8 cellular contexts compared by ENCODE assay signal in the genomic region with DNA sequence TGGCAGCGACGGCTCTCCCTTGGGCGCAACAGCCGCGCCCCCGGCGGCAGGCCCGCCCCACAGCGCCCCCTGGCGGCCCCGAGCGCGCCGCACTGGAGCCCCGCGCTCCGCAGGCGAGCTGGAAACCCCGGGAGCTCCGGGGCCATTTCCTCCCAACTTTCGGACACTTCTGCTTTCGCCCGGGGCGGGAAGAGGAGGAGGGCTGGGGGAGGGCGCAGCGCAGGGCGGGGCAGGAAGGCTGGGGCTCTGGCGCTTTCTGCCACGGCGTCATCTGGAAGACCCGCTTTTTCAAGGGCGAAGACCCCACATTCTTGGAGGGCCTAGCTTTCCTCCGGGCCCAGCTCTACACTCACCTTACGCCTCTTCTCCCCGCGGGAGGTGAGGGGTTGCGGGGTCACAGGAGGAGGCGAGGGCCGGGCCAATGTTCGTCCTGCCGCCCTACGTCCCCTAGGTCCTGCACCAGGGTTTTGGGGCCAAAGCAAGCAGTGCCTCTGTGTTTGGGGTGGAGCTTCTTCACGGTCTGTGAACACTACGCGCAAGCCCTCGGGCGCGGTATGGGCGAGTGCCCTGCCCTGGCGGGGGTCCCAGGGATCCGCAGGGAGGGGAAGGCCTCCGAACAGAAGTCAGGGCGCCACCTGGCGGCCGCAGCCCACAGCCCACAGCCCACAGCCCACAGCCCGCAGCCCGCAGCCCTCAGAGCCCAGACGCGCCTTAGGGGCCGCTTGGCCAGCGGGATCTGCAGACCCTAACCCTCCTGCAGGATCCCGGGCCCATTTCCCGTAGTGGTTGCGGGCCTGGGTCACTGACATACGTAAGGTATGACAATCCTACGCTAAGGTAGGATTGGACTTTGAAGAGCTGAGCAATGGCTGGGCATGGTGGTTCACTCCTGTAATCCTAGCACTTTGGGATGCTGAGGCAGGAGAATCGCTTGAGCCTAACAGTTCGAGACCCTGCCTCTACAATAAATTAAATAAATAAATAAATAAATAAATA. TPM values are rescaled to one million over a fixed set of nuclear protein-coding genes. Genes with fewer than 3 reads are reported as not detected.
DNase-seq lines count a peak whose midpoint lies in the region; ATAC-seq and TF ChIP-seq lines count a peak whose summit lies in the region.

No MANE protein-coding gene starts in this region.

- POLR2A ChIA-PET in CD4-positive, alpha-beta T cell (lab: Charles Lee): interaction anchor here (0.6 to 2.5 kb wide), 12 partner anchors 8 to 728 kb away, joined by 3 to 49 read pairs (median 5); partner anchors contain the start of genes ARMC8, CEP70, COPB2 and FAIM
- POLR2A ChIA-PET in activated CD8-positive, alpha-beta T cell treated with anti-CD3 and anti-CD28 coated beads, Interleukin-2, amount 10 ng/mL, durations not matched to agents 7 days and 5 days (lab: Charles Lee): interaction anchor here (0.6 to 1.7 kb wide), 4 partner anchors 216 to 854 kb away, joined by 3 to 10 read pairs (median 4); partner anchors contain the start of gene CEP70

- H3K4me3 Mint-ChIP-seq in CD4-positive, alpha-beta T cell: peak overlapping the region; percentile 87
- peak overlapping the region; percentile 71 for H3K4me3 Mint-ChIP-seq in activated CD8-positive, alpha-beta T cell treated with anti-CD3 and anti-CD28 coated beads, Interleukin-2, amount 10 ng/mL, durations not matched to agents 7 days and 5 days

- H3K9me3 Mint-ChIP-seq in CD4-positive, alpha-beta T cell: no peaks in the 10 kb centered on the region
- no peaks in the 10 kb centered on the region for H3K9me3 Mint-ChIP-seq in activated CD8-positive, alpha-beta T cell treated with anti-CD3 and anti-CD28 coated beads, Interleukin-2, amount 10 ng/mL, durations not matched to agents 7 days and 5 days (ENCODE audit: insufficient read depth)

- no peaks in the 10 kb centered on the region for H3K4me1 Mint-ChIP-seq in CD4-positive, alpha-beta T cell (ENCODE audit: low read depth)
- H3K4me1 Mint-ChIP-seq in activated CD8-positive, alpha-beta T cell treated with anti-CD3 and anti-CD28 coated beads, Interleukin-2, amount 10 ng/mL, durations not matched to agents 7 days and 5 days (ENCODE audit: low read depth): peaks cover 5% of the 10 kb centered on the region

- peak overlapping the region; percentile 67 for H3K4me3 ChIP-seq in ectodermal cell (ENCODE audit: insufficient read depth, low read depth, low read length)

- H3K9me3 ChIP-seq in CD4-positive, alpha-beta T cell (ENCODE audit: control insufficient read depth, low read length): no peaks in the 10 kb centered on the region
- no peaks in the 10 kb centered on the region for H3K9me3 ChIP-seq in ectodermal cell (ENCODE audit: control insufficient read depth, low read length)

- H3K36me3 ChIP-seq in ectodermal cell (ENCODE audit: control insufficient read depth, insufficient read depth, low read length): no peaks in the 10 kb centered on the region

- peaks cover 5% of the 10 kb centered on the region for H3K27me3 Mint-ChIP-seq in CD4-positive, alpha-beta T cell
- peaks cover 27% of the 10 kb centered on the region for H3K27me3 Mint-ChIP-seq in activated CD8-positive, alpha-beta T cell treated with anti-CD3 and anti-CD28 coated beads, Interleukin-2, amount 10 ng/mL, durations not matched to agents 7 days and 5 days (ENCODE audit: low read depth)

- no peak overlapping the region for H3K27ac ChIP-seq in CD4-positive, alpha-beta T cell (ENCODE audit: low read depth, low read length)
- peak overlapping the region; percentile 56 for H3K27ac ChIP-seq in ectodermal cell (ENCODE audit: insufficient read depth, low read depth, low read length, poor library complexity, severe bottlenecking)

- peak; percentile 87 for ATAC-seq in CD4-positive, alpha-beta T cell (ENCODE audit: poor library complexity)
- ATAC-seq in GM19452 (IDR thresholded peaks at IDR 0.05; ENCODE audit: unreplicated experiment): peak; percentile 75
- peak; percentile 38 for ATAC-seq in HG03575 (IDR thresholded peaks at IDR 0.05; ENCODE audit: extremely low read depth, insufficient number of reproducible peaks, low FRiP score, unreplicated experiment)
- peak; percentile 87 for ATAC-seq in activated CD8-positive, alpha-beta T cell treated with anti-CD3 and anti-CD28 coated beads, Interleukin-2, amount 10 ng/mL, durations not matched to agents 7 days and 5 days

- peak; percentile 68 to 84 (median 74) for DNase-seq in CD4-positive, alpha-beta T cell
- peak; percentile 94 for DNase-seq in NCI-H82 (lab: John Stamatoyannopoulos, UW)
- peak; percentile 81 for DNase-seq in activated CD8-positive, alpha-beta T cell treated with anti-CD3 and anti-CD28 coated beads, Interleukin-2, amount 10 ng/mL, durations not matched to agents 7 days and 5 days
- DNase-seq in lung microvascular endothelial cell (ENCODE audit: low read depth in 2 of 2): peak; percentile 89 to 96
- DNase-seq in stimulated activated CD4-positive, alpha-beta T cell treated with anti-CD3 and anti-CD28 coated beads, TNF-alpha, amount 100 ng/mL, for 4 hours (ENCODE audit: low read depth in 3 of 3): peak; percentile 58 to 74 (median 61)

- no peaks in the 10 kb centered on the region for H3K4me1 ChIP-seq in ectodermal cell (ENCODE audit: control insufficient read depth, insufficient read depth, low read length)

- no peaks in the 10 kb centered on the region for H3K36me3 Mint-ChIP-seq in CD4-positive, alpha-beta T cell (ENCODE audit: low read depth)
- no peaks in the 10 kb centered on the region for H3K36me3 Mint-ChIP-seq in activated CD8-positive, alpha-beta T cell treated with anti-CD3 and anti-CD28 coated beads, Interleukin-2, amount 10 ng/mL, durations not matched to agents 7 days and 5 days (ENCODE audit: low read depth)

- WGBS in ectodermal cell, 2 experiments: 3% methylated on average over 67 of the region's 68 CpGs

- no peaks in the 10 kb centered on the region for H3K27me3 ChIP-seq in CD4-positive, alpha-beta T cell (ENCODE audit: control insufficient read depth, insufficient read depth, low read length)
- peaks cover 9% of the 10 kb centered on the region for H3K27me3 ChIP-seq in ectodermal cell (ENCODE audit: control insufficient read depth, insufficient read depth, low read length, poor library complexity, severe bottlenecking)

- peak overlapping the region; percentile 47 for H3K27ac Mint-ChIP-seq in CD4-positive, alpha-beta T cell
- peak overlapping the region; percentile 74 for H3K27ac Mint-ChIP-seq in activated CD8-positive, alpha-beta T cell treated with anti-CD3 and anti-CD28 coated beads, Interleukin-2, amount 10 ng/mL, durations not matched to agents 7 days and 5 days

- CTCF ChIA-PET in CD4-positive, alpha-beta T cell (lab: Charles Lee): interaction anchor here (0.6 to 5.2 kb wide), 54 partner anchors 9 to 587 kb away, joined by 3 to 121 read pairs (median 4); partner anchors contain the start of genes CEP70, COPB2, FAIM and PIK3CB
- CTCF ChIA-PET in activated CD8-positive, alpha-beta T cell treated with anti-CD3 and anti-CD28 coated beads, Interleukin-2, amount 10 ng/mL, durations not matched to agents 7 days and 5 days (lab: Charles Lee): interaction anchor here (0.6 to 6.4 kb wide), 107 partner anchors 10 to 735 kb away, joined by 3 to 200 read pairs (median 5); partner anchors contain the start of genes ARMC8, CEP70, ESYT3 and FAIM

- intact Hi-C loops in CD4-positive, alpha-beta T cell (cut with DNase I, micrococcal nuclease): loop anchor here (1.0 to 5.0 kb wide), 8 partner anchors 81 to 848 kb away; partner anchors contain the start of genes CEP70 (in 1 of the 2) and PIK3CB (in 1 of the 2)

- TF ChIP-seq CTCF in CD4-positive, alpha-beta T cell (IDR thresholded peaks at IDR 0.05): peak; percentile 85

RNA-seq across cellular contexts. Expression of gene FOXL2, which starts 31.1 kb away (rescaled TPM):
- not detected for total RNA-seq in CD4-positive, alpha-beta T cell
- total RNA-seq in activated CD8-positive, alpha-beta T cell treated with anti-CD3 and anti-CD28 coated beads, Interleukin-2, amount 10 ng/mL, durations not matched to agents 7 days and 5 days: not detected
- not detected for polyA plus RNA-seq in ectodermal cell (2013, experiment 1 of 4)
- 0.11 TPM for polyA plus RNA-seq in ectodermal cell (2013, experiment 2 of 4)
- polyA plus RNA-seq in ectodermal cell (2013, experiment 3 of 4): not detected
- not detected for polyA plus RNA-seq in ectodermal cell (2013, experiment 4 of 4)
- total RNA-seq in lung microvascular endothelial cell: under 0.01 TPM in 1 of 2 replicates, not detected in the other

RNA-seq across cellular contexts. Expression of gene FOXL2NB, which starts 31.2 kb away (rescaled TPM):
- total RNA-seq in CD4-positive, alpha-beta T cell: not detected
- total RNA-seq in activated CD8-positive, alpha-beta T cell treated with anti-CD3 and anti-CD28 coated beads, Interleukin-2, amount 10 ng/mL, durations not matched to agents 7 days and 5 days: not detected
- not detected for polyA plus RNA-seq in ectodermal cell (2013, experiment 1 of 4)
- not detected for polyA plus RNA-seq in ectodermal cell (2013, experiment 2 of 4)
- polyA plus RNA-seq in ectodermal cell (2013, experiment 3 of 4): not detected
- polyA plus RNA-seq in ectodermal cell (2013, experiment 4 of 4): not detected
- total RNA-seq in lung microvascular endothelial cell: not detected in 2 replicates
